Comparison of ENCODE assay signal across 10 cellular contexts in genomic region chr13:43574601-43575000, GRCh38.
"Had no signal": no experiment of that assay in that cellular context is flagged by ENCODE, and none has a peak within 500 bp of the region (broad histone marks: within the 10 kb centered on the region; RNA-seq: fewer than 3 reads in every experiment).

No MANE protein-coding gene starts in this region.

- H3K27me3 ChIP-seq: heart right ventricle, left lung, transverse colon had no signal

- H3K36me3 ChIP-seq: heart right ventricle, left lung, transverse colon had no signal

- ATAC-seq: heart right ventricle; stimulated activated memory B cell treated with anti-CD40 and anti-IgM and Interleukin-4, amounts not matched to agents 10 μg/mL and 1 μg/mL and 100 μg/mL, for 72 hours; T-helper 17 cell had no signal

- H3K27ac ChIP-seq: left lung had no signal

- H3K4me3 ChIP-seq: heart right ventricle, left lung, transverse colon had no signal

- H3K4me1 ChIP-seq: left lung had no signal

- H3K9me3 ChIP-seq: heart right ventricle, left lung, transverse colon had no signal

- DNase-seq: activated CD4-positive, CD25-positive, alpha-beta regulatory T cell; anterior cingulate cortex; heart right ventricle; islet precursor cell; left lung; mesendoderm; stimulated activated CD4-positive, alpha-beta T cell treated with anti-CD3 and anti-CD28 coated beads, Interleukin-1b, Interleukin-23, amount 100 ng/mL, for 48 hours; T-helper 17 cell; transverse colon had no signal
